In genomic region chr13:114096031-114096485, GRCh38 we compare ENCODE assay signal across 17 cellular contexts. TPM values are rescaled to one million over a fixed set of nuclear protein-coding genes. Genes with fewer than 3 reads are reported as not detected.
DNase-seq lines count a peak whose midpoint lies in the region; ATAC-seq and TF ChIP-seq lines count a peak whose summit lies in the region.
"Had no signal": no experiment of that assay in that cellular context is flagged by ENCODE, and none has a peak within 500 bp of the region (broad histone marks: within the 10 kb centered on the region; RNA-seq: fewer than 3 reads in every experiment).

No MANE protein-coding gene starts in this region.

- H3K27ac ChIP-seq in BLaER1: peak overlapping the region; percentile 40; the same call in 1 of the 2 replicates
- H3K27ac ChIP-seq in CD4-positive, CD25-positive, alpha-beta regulatory T cell (ENCODE audit: insufficient read depth, low read length, poor library complexity, severe bottlenecking): no peak overlapping the region
- no peak overlapping the region for H3K27ac ChIP-seq in neuronal stem cell (replicated peaks; ENCODE audit: low read length)
- no peak overlapping the region for H3K27ac ChIP-seq in PC-3 (ENCODE audit: low read length)

- peak overlapping the region; percentile 51 to 89 (median 82) for H3K27ac Mint-ChIP-seq in CD4-positive, CD25-positive, alpha-beta regulatory T cell
- H3K27ac Mint-ChIP-seq in activated naive CD8-positive, alpha-beta T cell treated with anti-CD3 and anti-CD28 coated beads, Interleukin-2, amount 10 ng/mL, durations not matched to agents 7 days and 5 days: no peak overlapping the region
- H3K27ac Mint-ChIP-seq: activated T-helper 1 cell treated with anti-CD3 and anti-CD28 coated beads, Interleukin-12 subunit alpha, Interleukin-12 subunit beta, Interleukin-2, Interleukin-4 antibody, amounts not matched to agents 30 ng/mL and 10 ng/mL and 1 ng/mL, durations not matched to agents 14 hours and 24 hours and 36 hours had no signal

- H3K27me3 ChIP-seq in BLaER1 (no peaks in the 10 kb centered on the region), neuronal stem cell (ENCODE audit: control insufficient read depth in 3 of 3, insufficient read depth in 3 of 3, low read depth in 1 of 3, low read length in 3 of 3) (no peaks in the 10 kb centered on the region), PC-3 (ENCODE audit: low read length) (no peaks in the 10 kb centered on the region)
- H3K27me3 ChIP-seq in CD4-positive, CD25-positive, alpha-beta regulatory T cell (ENCODE audit: control insufficient read depth, insufficient read depth, low read length): no peaks in the 10 kb centered on the region
- H3K27me3 ChIP-seq: esophagus muscularis mucosa had no signal

- POLR2A ChIA-PET in activated naive CD8-positive, alpha-beta T cell treated with anti-CD3 and anti-CD28 coated beads, Interleukin-2, amount 10 ng/mL, durations not matched to agents 7 days and 5 days (lab: Charles Lee): no interaction called here
- POLR2A ChIA-PET in PC-3 (lab: Charles Lee; ENCODE audit: unreplicated experiment): no interaction called here

- no peak for ATAC-seq in CD4-positive, CD25-positive, alpha-beta regulatory T cell (ENCODE audit: low read depth in 2 of 2)
- no peak for ATAC-seq in activated naive CD8-positive, alpha-beta T cell treated with anti-CD3 and anti-CD28 coated beads, Interleukin-2, amount 10 ng/mL, durations not matched to agents 7 days and 5 days (ENCODE audit: low read depth)
- ATAC-seq in PC-3: no peak

- H3K79me2 ChIP-seq in PC-3 (ENCODE audit: low read length): 0 out of 2 replicates have a peak, but pooled peaks cover 4% of the 10 kb centered on the region

- H2AFZ ChIP-seq in neuronal stem cell (ENCODE audit: low read length) (no peak overlapping the region), PC-3 (ENCODE audit: low read length) (no peak overlapping the region)

- H2BK120ac ChIP-seq in neuronal stem cell (ENCODE audit: low read depth, low read length): no peak overlapping the region

- TF ChIP-seq CTCF in PC-3 (conservative IDR thresholded peaks at IDR 0.05; ENCODE audit: low read depth, low read length): no peak

- H2BK12ac ChIP-seq in neuronal stem cell (ENCODE audit: low read length): no peak overlapping the region

- H3K27me3 Mint-ChIP-seq in CD4-positive, CD25-positive, alpha-beta regulatory T cell: peaks cover 8% of the 10 kb centered on the region
- no peaks in the 10 kb centered on the region for H3K27me3 Mint-ChIP-seq in activated naive CD8-positive, alpha-beta T cell treated with anti-CD3 and anti-CD28 coated beads, Interleukin-2, amount 10 ng/mL, durations not matched to agents 7 days and 5 days
- H3K27me3 Mint-ChIP-seq: B cell had no signal

- peaks cover 3% of the 10 kb centered on the region for H3F3A ChIP-seq in PC-3 (ENCODE audit: low read length, unreplicated experiment)

- H3K79me1 ChIP-seq in neuronal stem cell (ENCODE audit: low read depth, low read length): peaks cover 11% of the 10 kb centered on the region

- H3K4me3 Mint-ChIP-seq in CD4-positive, CD25-positive, alpha-beta regulatory T cell: peak overlapping the region; percentile 36 to 77 (median 65)
- H3K4me3 Mint-ChIP-seq in activated naive CD8-positive, alpha-beta T cell treated with anti-CD3 and anti-CD28 coated beads, Interleukin-2, amount 10 ng/mL, durations not matched to agents 7 days and 5 days: no peak overlapping the region
- H3K4me3 Mint-ChIP-seq: activated T-helper 1 cell treated with anti-CD3 and anti-CD28 coated beads, Interleukin-12 subunit alpha, Interleukin-12 subunit beta, Interleukin-2, Interleukin-4 antibody, amounts not matched to agents 30 ng/mL and 10 ng/mL and 1 ng/mL, durations not matched to agents 14 hours and 24 hours and 36 hours; B cell; brain had no signal

- H2BK5ac ChIP-seq in neuronal stem cell (ENCODE audit: low read length): peak overlapping the region; percentile 54

- CTCF ChIA-PET in PC-3 (lab: Charles Lee): no interaction called here

- H3K4me2 ChIP-seq in BLaER1: peak overlapping the region; percentile 79
- H3K4me2 ChIP-seq in neuronal stem cell (ENCODE audit: insufficient read depth, low read length, poor library complexity, severe bottlenecking): no peak overlapping the region
- no peak overlapping the region for H3K4me2 ChIP-seq in PC-3 (ENCODE audit: low read length)

- peaks cover 3% of the 10 kb centered on the region for H3K36me3 ChIP-seq in BLaER1
- H3K36me3 ChIP-seq in CD4-positive, CD25-positive, alpha-beta regulatory T cell (ENCODE audit: control insufficient read depth, insufficient read depth, low read length): peaks cover 39% of the 10 kb centered on the region
- H3K36me3 ChIP-seq in neuronal stem cell (replicated peaks in 1 of 2; ENCODE audit: control insufficient read depth in 2 of 2, insufficient read depth in 2 of 2, low read length in 2 of 2): no peaks in the 10 kb centered on the region
- no peaks in the 10 kb centered on the region for H3K36me3 ChIP-seq in PC-3 (ENCODE audit: low read depth, low read length)
- H3K36me3 ChIP-seq: esophagus muscularis mucosa had no signal

- H4K20me1 ChIP-seq in BLaER1 (peaks cover 67% of the 10 kb centered on the region), PC-3 (ENCODE audit: low read length) (no peaks in the 10 kb centered on the region)

- H3K36me3 Mint-ChIP-seq in CD4-positive, CD25-positive, alpha-beta regulatory T cell: peaks cover 44% of the 10 kb centered on the region
- peaks cover 34% of the 10 kb centered on the region for H3K36me3 Mint-ChIP-seq in activated naive CD8-positive, alpha-beta T cell treated with anti-CD3 and anti-CD28 coated beads, Interleukin-2, amount 10 ng/mL, durations not matched to agents 7 days and 5 days

- no peaks in the 10 kb centered on the region for H3K9me2 ChIP-seq in PC-3 (replicated peaks; ENCODE audit: low read length)

- peaks cover 31 to 87% (median 64%) of the 10 kb centered on the region in 4 donors for H3K4me1 Mint-ChIP-seq in CD4-positive, CD25-positive, alpha-beta regulatory T cell
- peaks cover 9% of the 10 kb centered on the region for H3K4me1 Mint-ChIP-seq in activated naive CD8-positive, alpha-beta T cell treated with anti-CD3 and anti-CD28 coated beads, Interleukin-2, amount 10 ng/mL, durations not matched to agents 7 days and 5 days

- H3K4me1 ChIP-seq in BLaER1: peaks cover 55% of the 10 kb centered on the region
- H3K4me1 ChIP-seq in CD4-positive, CD25-positive, alpha-beta regulatory T cell (ENCODE audit: control insufficient read depth, insufficient read depth, low read length, poor library complexity, severe bottlenecking): peaks cover 49% of the 10 kb centered on the region
- H3K4me1 ChIP-seq in neuronal stem cell (ENCODE audit: control insufficient read depth in 2 of 2, insufficient read depth in 1 of 2, low read depth in 1 of 2, low read length in 2 of 2): peaks cover 18 to 20% of the 10 kb centered on the region in 2 donors
- no peaks in the 10 kb centered on the region for H3K4me1 ChIP-seq in PC-3 (ENCODE audit: insufficient read depth, low read length)

- peak overlapping the region; percentile 25 for H2AK5ac ChIP-seq in neuronal stem cell (ENCODE audit: low read depth, low read length)

- no peak for DNase-seq in CD4-positive, CD25-positive, alpha-beta regulatory T cell
- DNase-seq in activated naive CD8-positive, alpha-beta T cell treated with anti-CD3 and anti-CD28 coated beads, Interleukin-2, amount 10 ng/mL, durations not matched to agents 7 days and 5 days: peak; percentile 13
- DNase-seq in neuronal stem cell (ENCODE audit: low spot score) (no peak), epidermal melanocyte (ENCODE audit: insufficient read length, low spot score) (no peak), PC-3 (no peak), SIG-M5 (lab: John Stamatoyannopoulos, UW) (no peak)
- DNase-seq: activated CD4-positive, alpha-beta T cell treated with anti-CD3 and anti-CD28 coated beads for 4 hours; mammary epithelial cell; NCI-H1694; NCI-H446; retina; T1000 had no signal

- BruUV-seq in PC-3 (replicated peaks; lab: Mats Ljungman, UMichigan): no TSS peak

- H3K9ac ChIP-seq in BLaER1: no peak overlapping the region
- H3K9ac ChIP-seq in neuronal stem cell (ENCODE audit: low read depth, low read length, poor library complexity): no peak overlapping the region
- no peak overlapping the region for H3K9ac ChIP-seq in PC-3 (ENCODE audit: low read length)

- H3K18ac ChIP-seq in neuronal stem cell (ENCODE audit: low read length): peak overlapping the region; percentile 64

- H4K8ac ChIP-seq in neuronal stem cell (ENCODE audit: low read depth, low read length): no peak overlapping the region

- H4K91ac ChIP-seq in neuronal stem cell (ENCODE audit: low read depth, low read length, poor library complexity): no peak overlapping the region

- WGBS in neuronal stem cell (ENCODE audit: extremely low coverage in 2 of 2, insufficient read length in 2 of 2, insufficient replicate concordance in 1 of 2), 2 donors: no CpG with 5 or more reads among the region's 24 CpGs

- H3K4me3 ChIP-seq in BLaER1 (no peak overlapping the region), neuronal stem cell (ENCODE audit: low read length in 2 of 2) (no peak overlapping the region), PC-3 (ENCODE audit: low read length) (no peak overlapping the region)
- H3K4me3 ChIP-seq in CD4-positive, CD25-positive, alpha-beta regulatory T cell (ENCODE audit: low read depth, low read length): no peak overlapping the region
- H3K4me3 ChIP-seq: esophagus muscularis mucosa had no signal

- H3K14ac ChIP-seq in neuronal stem cell (ENCODE audit: low read length): peak overlapping the region; percentile 82

- H3K23ac ChIP-seq in neuronal stem cell (ENCODE audit: low read depth, low read length, poor library complexity): no peak overlapping the region

- H3K9me3 ChIP-seq in BLaER1: peaks cover 33% of the 10 kb centered on the region
- peaks cover 24 to 25% of the 10 kb centered on the region in 2 experiments for H3K9me3 ChIP-seq in CD4-positive, CD25-positive, alpha-beta regulatory T cell (ENCODE audit: control insufficient read depth in 2 of 2, low read length in 2 of 2)
- peaks cover 0 to 28% of the 10 kb centered on the region in 2 donors for H3K9me3 ChIP-seq in neuronal stem cell (replicated peaks in 1 of 2; ENCODE audit: control insufficient read depth in 2 of 2, insufficient read depth in 1 of 2, low read depth in 1 of 2, low read length in 2 of 2)
- H3K9me3 ChIP-seq in PC-3 (ENCODE audit: low read length): no peaks in the 10 kb centered on the region

- peak overlapping the region; percentile 24 for H2BK15ac ChIP-seq in neuronal stem cell (ENCODE audit: low read length)

- intact Hi-C loops in PC-3 (cut with micrococcal nuclease): no loop called here

- H3K4ac ChIP-seq in neuronal stem cell (ENCODE audit: low read length): no peak overlapping the region

- peaks cover 0 to 37% (median 23%) of the 10 kb centered on the region in 7 donors for H3K9me3 Mint-ChIP-seq in CD4-positive, CD25-positive, alpha-beta regulatory T cell
- H3K9me3 Mint-ChIP-seq in activated naive CD8-positive, alpha-beta T cell treated with anti-CD3 and anti-CD28 coated beads, Interleukin-2, amount 10 ng/mL, durations not matched to agents 7 days and 5 days: peaks cover 23% of the 10 kb centered on the region

RNA-seq across cellular contexts. Expression of gene RASA3, which starts 36.4 kb away (rescaled TPM):
- total RNA-seq in CD4-positive, CD25-positive, alpha-beta regulatory T cell: 265 TPM
- polyA plus RNA-seq in CD4-positive, CD25-positive, alpha-beta regulatory T cell: 100 to 1,000 TPM in 1 of 4 donors, 10 to 100 TPM in 3; 93.8 to 116 (median 99.6) TPM
- total RNA-seq in activated naive CD8-positive, alpha-beta T cell treated with anti-CD3 and anti-CD28 coated beads, Interleukin-2, amount 10 ng/mL, durations not matched to agents 7 days and 5 days: 10 to 100 TPM; 65.6 to 73.9 TPM
- 9.5 TPM for polyA plus RNA-seq in neuronal stem cell (2013, experiment 1 of 2)
- polyA plus RNA-seq in neuronal stem cell (2013, experiment 2 of 2): 8.9 TPM
- 9.1 and 9.4 TPM in 2 replicates for total RNA-seq in PC-3 (2014; rRNA removed)
